ENCODE assay signal across 8 cellular contexts in the genomic region with DNA sequence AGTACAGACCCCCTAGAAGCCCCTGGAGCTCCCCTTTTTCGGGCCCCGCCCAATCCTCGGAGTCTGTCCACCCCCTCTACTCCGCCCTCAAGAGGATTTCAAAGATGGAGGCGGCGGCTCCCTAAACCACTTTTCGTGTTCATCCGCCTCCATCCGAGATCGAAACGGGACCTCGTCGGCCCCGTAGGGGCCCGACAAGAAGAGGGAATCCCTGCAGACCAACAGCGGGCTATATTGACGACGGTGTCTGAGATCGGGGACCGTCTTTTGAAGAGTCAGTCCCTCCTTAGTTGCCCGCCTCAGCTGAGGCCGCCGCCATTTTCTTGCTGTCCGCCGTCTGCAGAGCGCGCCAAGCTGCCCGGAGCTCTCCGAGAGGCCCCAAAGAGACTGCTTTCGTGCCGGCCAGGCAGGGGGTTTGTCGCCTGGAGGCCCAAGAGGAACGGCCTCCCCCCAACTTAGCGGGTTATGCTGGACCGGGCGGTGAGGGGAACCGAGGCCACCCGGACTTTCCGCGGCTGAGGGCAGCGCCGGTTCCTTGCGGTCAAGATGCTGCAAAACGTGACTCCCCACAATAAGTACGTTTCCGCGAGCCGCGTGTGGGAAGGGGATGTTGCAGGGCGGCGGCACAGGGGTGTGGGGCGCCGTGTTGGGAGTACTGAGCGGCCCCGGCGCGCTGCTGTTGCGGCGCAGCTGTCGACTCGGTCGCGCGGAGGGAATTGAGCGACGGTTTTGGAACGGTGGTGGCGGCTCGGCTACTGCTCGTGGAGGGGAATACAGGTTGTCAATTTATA. TPM values are rescaled to one million over a fixed set of nuclear protein-coding genes. Genes with fewer than 3 reads are reported as not detected.
DNase-seq lines count a peak whose midpoint lies in the region; ATAC-seq and TF ChIP-seq lines count a peak whose summit lies in the region.

No MANE protein-coding gene starts in this region.

- H3K4me3 Mint-ChIP-seq in H9 = peak overlapping the region; percentile 96

- peaks cover 23% of the 10 kb centered on the region for H3K23me2 ChIP-seq in H9 (ENCODE audit: insufficient read length, low read depth, low read length, poor library complexity, severe bottlenecking)

- no peak overlapping the region for H3T11ph ChIP-seq in H9 (ENCODE audit: low read length)

- dilution Hi-C loops in mammary epithelial cell (cut with HindIII; ENCODE audit: low sequenced_read_pairs) = no loop called here

- no peak overlapping the region for H3K4ac ChIP-seq in H9 (ENCODE audit: low read depth, low read length)

- H3K56ac ChIP-seq in H9 (ENCODE audit: insufficient read length, low read depth, low read length) = no peak overlapping the region

- no peak overlapping the region for H2BK20ac ChIP-seq in H9 (ENCODE audit: low read depth, low read length, poor library complexity, severe bottlenecking)

- no peak overlapping the region for H4K8ac ChIP-seq in H9 (replicated peaks; ENCODE audit: insufficient read length, low read depth, low read length)

- no peaks in the 10 kb centered on the region for H3K9me3 ChIP-seq in H9 (ENCODE audit: control insufficient read depth, low read depth, low read length)
- H3K9me3 ChIP-seq in mammary epithelial cell (replicated peaks; ENCODE audit: insufficient read depth, low read length) = no peaks in the 10 kb centered on the region
- H3K9me3 ChIP-seq in left lung = no peaks in the 10 kb centered on the region

- H4K91ac ChIP-seq in H9 (ENCODE audit: insufficient read length, low read depth, low read length) = no peak overlapping the region

- H3K9ac ChIP-seq in H9 (ENCODE audit: extremely low read depth, insufficient read length, low read length) (peak overlapping the region; percentile 97), mammary epithelial cell (ENCODE audit: insufficient read depth, low read length) (peak overlapping the region; percentile 92)

- peaks cover 7 to 11% of the 10 kb centered on the region in 2 experiments for H3K9me3 Mint-ChIP-seq in H9

- peaks cover 4% of the 10 kb centered on the region; the same call in 1 of the 2 replicates for H3K27me3 Mint-ChIP-seq in H9 (ENCODE audit: low read depth)

- CTCF ChIA-PET in BJ (lab: Yijun Ruan, JAX) = interaction anchor here (1.0 to 4.4 kb wide), 9 partner anchors 8 to 134 kb away, joined by 3 to 42 read pairs (median 5); a partner anchor contains a TSS
- CTCF ChIA-PET in mammary epithelial cell (lab: Charles Lee; ENCODE audit: low non-redundant PET) = interaction anchor here (0.6 to 1.1 kb wide), 3 partner anchors 12 to 101 kb away, joined by 3 to 8 read pairs (median 3); no protein-coding TSS in a partner anchor

- no peak overlapping the region for H3K23ac ChIP-seq in H9 (ENCODE audit: insufficient read length, low read depth, low read length)

- peak overlapping the region; percentile 73 to 97 (median 94) for H3K27ac Mint-ChIP-seq in H9

- no peaks in the 10 kb centered on the region for H3K4me1 ChIP-seq in H9 (ENCODE audit: insufficient read depth, low read length)
- peaks cover 21% of the 10 kb centered on the region for H3K4me1 ChIP-seq in mammary epithelial cell (ENCODE audit: insufficient read depth, low read length)
- peaks cover 9 to 40% of the 10 kb centered on the region in 2 donors for H3K4me1 ChIP-seq in left lung

- peak overlapping the region; percentile 83 for H3K14ac ChIP-seq in H9 (ENCODE audit: insufficient read depth, low read length)

- POLR2A ChIA-PET in BJ (lab: Charles Lee) = interaction anchor here (0.5 to 2.2 kb wide), 12 partner anchors 11 to 796 kb away, joined by 3 to 21 read pairs (median 6); a partner anchor contains a TSS

- H3K27me3 ChIP-seq in BJ (ENCODE audit: control insufficient read depth, insufficient read depth, low read length) = no peaks in the 10 kb centered on the region
- no peaks in the 10 kb centered on the region for H3K27me3 ChIP-seq in H9 (ENCODE audit: insufficient read depth, low read length)
- no peaks in the 10 kb centered on the region for H3K27me3 ChIP-seq in mammary epithelial cell (ENCODE audit: insufficient read depth, low read length)
- H3K27me3 ChIP-seq in left lung = no peaks in the 10 kb centered on the region

- no peak overlapping the region for H2BK120ac ChIP-seq in H9 (ENCODE audit: low read depth, low read length, poor library complexity, severe bottlenecking)

- peaks cover 12% of the 10 kb centered on the region for H3K79me1 ChIP-seq in H9 (ENCODE audit: insufficient read depth, low read depth, low read length, poor library complexity, severe bottlenecking)

- ATAC-seq in left lung (peak; percentile 1), HG03565 (IDR thresholded peaks at IDR 0.05; ENCODE audit: unreplicated experiment) (no peak), GM19023 (IDR thresholded peaks at IDR 0.05; ENCODE audit: unreplicated experiment) (no peak)

- H2BK5ac ChIP-seq in H9 (ENCODE audit: insufficient read length, low read length) = no peak overlapping the region

- intact Hi-C loops in mammary epithelial cell (cut with micrococcal nuclease) (loop anchor here (5.0 kb wide), 1 partner anchor 775 kb away; no protein-coding TSS in a partner anchor), left lung (cut with DNase I) (no loop called here)

- peaks cover 24 to 35% of the 10 kb centered on the region in 2 experiments for H3K4me1 Mint-ChIP-seq in H9

- H2BK15ac ChIP-seq in H9 (ENCODE audit: low read depth, low read length) = no peak overlapping the region

- H4K5ac ChIP-seq in H9 (ENCODE audit: insufficient read length, low read depth, low read length) = no peak overlapping the region

- H3K36me3 Mint-ChIP-seq in H9 (ENCODE audit: insufficient read depth in 1 of 3, low read depth in 3 of 3) = peaks cover 70 to 76% (median 72%) of the 10 kb centered on the region in 3 experiments

- H4K20me1 ChIP-seq in H9 (ENCODE audit: control insufficient read depth, insufficient read depth, insufficient read length) = no peaks in the 10 kb centered on the region
- H4K20me1 ChIP-seq in mammary epithelial cell (ENCODE audit: insufficient read depth, low read length) = peaks cover 47% of the 10 kb centered on the region

- H2BK12ac ChIP-seq in H9 (ENCODE audit: insufficient read length, low read depth, low read length) = no peak overlapping the region

- H3K4me3 ChIP-seq in BJ (ENCODE audit: low read depth, low read length) (peak overlapping the region; percentile 94), mammary epithelial cell (replicated peaks in 1 of 3; ENCODE audit: insufficient read depth in 1 of 3, low read depth in 2 of 3, low read length in 3 of 3) (peak overlapping the region; percentile 83 to 90 (median 89)), left lung (peak overlapping the region; percentile 98 to 100)

- peaks cover 30% of the 10 kb centered on the region for H3K36me3 ChIP-seq in BJ (ENCODE audit: control insufficient read depth, insufficient read depth, low read length)
- peaks cover 34% of the 10 kb centered on the region for H3K36me3 ChIP-seq in mammary epithelial cell (ENCODE audit: insufficient read depth, low read length)
- H3K36me3 ChIP-seq in left lung = peaks cover 8 to 54% of the 10 kb centered on the region in 2 donors

- H3K27ac ChIP-seq in H9 (ENCODE audit: insufficient read length, low read depth, low read length) (no peak overlapping the region), mammary epithelial cell (ENCODE audit: insufficient read depth, low read depth, low read length) (peak overlapping the region; percentile 79), left lung (peak overlapping the region; percentile 99)

- H3K79me2 ChIP-seq in H9 (ENCODE audit: insufficient read depth, low read length) (peaks cover 42% of the 10 kb centered on the region), mammary epithelial cell (ENCODE audit: insufficient read depth, low read length) (peaks cover 83% of the 10 kb centered on the region)

- H2AK5ac ChIP-seq in H9 (ENCODE audit: insufficient read length, low read length) = no peak overlapping the region

- WGBS in H9 (ENCODE audit: extremely low coverage, insufficient read length, low lambda C conversion rate) = no CpG with 5 or more reads among the region's 70 CpGs
- 3% methylated on average over 19 of the region's 70 CpGs for WGBS in mammary epithelial cell (ENCODE audit: low coverage, missing lambda C conversion rate)

- in situ Hi-C loops in mammary epithelial cell (cut with MboI; ENCODE audit: low sequenced_read_pairs in 2 of 2) = no loop called here

- TSS peak; percentile 50 for BruUV-seq in mammary epithelial cell (replicated peaks; lab: Mats Ljungman, UMichigan)

- H3K18ac ChIP-seq in H9 (ENCODE audit: insufficient read length, low read depth, low read length) = peak overlapping the region; percentile 47

- TF ChIP-seq CTCF in BJ (IDR thresholded peaks at IDR 0.05; ENCODE audit: insufficient read depth, low read depth, low read length) (no peak), H9 (conservative IDR thresholded peaks at IDR 0.05) (no peak), mammary epithelial cell (conservative IDR thresholded peaks at IDR 0.05 in 1 of 2, IDR thresholded peaks at IDR 0.05 in 1 of 2; ENCODE audit: extremely low read depth in 1 of 2, insufficient read depth in 1 of 2, low read depth in 1 of 2, low read length in 2 of 2) (no peak), left lung (IDR thresholded peaks at IDR 0.05) (no peak)

- H2AFZ ChIP-seq in H9 (ENCODE audit: low read length) = no peak overlapping the region
- no peak overlapping the region for H2AFZ ChIP-seq in mammary epithelial cell (ENCODE audit: low read depth, low read length)

- no peak for DNase-seq in BJ (ENCODE audit: low read depth)
- no peak for DNase-seq in H9
- peak; percentile 82 for DNase-seq in SKM-1 treated with dmso at 0.1 percent for 144 hours (lab: John Stamatoyannopoulos, UW; ENCODE audit: unreplicated experiment)
- DNase-seq in mammary epithelial cell = no peak
- peak; percentile 55 to 92 for DNase-seq in left lung
- peak; percentile 35 to 37 for DNase-seq in stimulated activated CD8-positive, alpha-beta memory T cell treated with anti-CD3 and anti-CD28 coated beads, Interleukin-2, amount 100 ng/mL, for 1 hour (ENCODE audit: low read depth in 2 of 2)

- H3K4me2 ChIP-seq in H9 (ENCODE audit: insufficient read depth, insufficient read length, low read length) = peak overlapping the region; percentile 87
- H3K4me2 ChIP-seq in mammary epithelial cell (ENCODE audit: insufficient read depth, low read depth, low read length) = peak overlapping the region; percentile 50

RNA-seq across cellular contexts. Expression of a gene that starts 4.2 kb away (rescaled TPM):
- polyA plus RNA-seq in BJ (2011; rRNA removed) = 110 and 128 TPM in 2 replicates
- polyA minus RNA-seq in BJ (2011; rRNA and poly(A)+ RNA removed) = 64.2 and 92.8 TPM in 2 replicates
- 244 and 252 TPM in 2 replicates for total RNA-seq in H9 (2021)
- total RNA-seq in mammary epithelial cell = 100 to 1,000 TPM; 114 to 245 TPM
- polyA plus RNA-seq in mammary epithelial cell = 122 TPM
- polyA minus RNA-seq in mammary epithelial cell = 102 TPM
- total RNA-seq in left lung = 100 to 1,000 TPM; 125 to 174 TPM

RNA-seq across cellular contexts. Expression of a gene that starts 19.7 kb away (rescaled TPM):
- polyA plus RNA-seq in BJ (2011; rRNA removed) = 3.5 and 3.8 TPM in 2 replicates
- polyA minus RNA-seq in BJ (2011; rRNA and poly(A)+ RNA removed) = 0.72 and 2.2 TPM in 2 replicates
- total RNA-seq in H9 (2021) = 6.6 and 7.5 TPM in 2 replicates
- 1 to 10 TPM; 1.5 to 1.7 TPM for total RNA-seq in mammary epithelial cell
- 1.7 TPM for polyA plus RNA-seq in mammary epithelial cell
- polyA minus RNA-seq in mammary epithelial cell = 6.2 TPM
- total RNA-seq in left lung = 100 to 1,000 TPM; 128 to 159 TPM

RNA-seq across cellular contexts. Expression of a gene that starts 31.7 kb away (rescaled TPM):
- polyA plus RNA-seq in BJ (2011; rRNA removed) (not detected in 2 replicates), mammary epithelial cell (0.03 TPM)
- not detected in 2 replicates for polyA minus RNA-seq in BJ (2011; rRNA and poly(A)+ RNA removed)
- total RNA-seq in H9 (2021) (1.5 and 1.7 TPM in 2 replicates), mammary epithelial cell (not detected), left lung (10 to 100 TPM; 59.0 to 91.0 TPM)
- not detected for polyA minus RNA-seq in mammary epithelial cell

RNA-seq across cellular contexts. Expression of a gene that starts 36.8 kb away (rescaled TPM):
- polyA plus RNA-seq in BJ (2011; rRNA removed) (not detected in 2 replicates), mammary epithelial cell (0.18 TPM)
- polyA minus RNA-seq in BJ (2011; rRNA and poly(A)+ RNA removed) = not detected in 2 replicates
- total RNA-seq in H9 (2021) (15.3 and 15.6 TPM in 2 replicates), mammary epithelial cell (under 1 TPM in 1 of 2 donors, not detected in 1; 0.33 TPM), left lung (10 to 100 TPM; 15.3 to 20.6 TPM)
- polyA minus RNA-seq in mammary epithelial cell = not detected

Comparison
In these comparisons a context has a peak if more than half of its experiments do, and no peak if none do; other contexts are left out.
1. DNase-seq: peak in SKM-1 treated with dmso at 0.1 percent for 144 hours (single experiment), left lung (2 of 2) and stimulated activated CD8-positive, alpha-beta memory T cell treated with anti-CD3 and anti-CD28 coated beads, Interleukin-2, amount 100 ng/mL, for 1 hour (2 of 2); none in BJ (single experiment), H9 (single experiment) and mammary epithelial cell (single experiment).
2. RNA of a gene that starts 19.7 kb away (total RNA-seq): 128 to 159 TPM in left lung; 6.6 to 7.5 TPM in H9 and 1.5 to 1.7 TPM in mammary epithelial cell; every median in the first group is over 10 times any median in the second.
3. RNA of a gene that starts 31.7 kb away (total RNA-seq): 59.0 to 91.0 TPM in left lung; 1.5 to 1.7 TPM in H9 and not detected in mammary epithelial cell; every median in the first group is over 10 times any median in the second.
4. Peak in every context shown above with its lines, with median percentiles within 50 percentile points of each other: H3K4me3 ChIP-seq.